In genomic region chr19:42275103-42275502, GRCh38 we compare ENCODE assay signal across 12 cellular contexts. TPM values are rescaled to one million over a fixed set of nuclear protein-coding genes. Genes with fewer than 3 reads are reported as not detected.
A peak's percentile ranks its signal among the peaks of the same experiment; 100 is the strongest.
DNase-seq lines count a peak whose midpoint lies in the region; ATAC-seq, FAIRE-seq and TF ChIP-seq lines count a peak whose summit lies in the region.
"Had no signal": no experiment of that assay in that cellular context is flagged by ENCODE, and none has a peak within 500 bp of the region (broad histone marks: within the 10 kb centered on the region; RNA-seq: fewer than 3 reads in every experiment).

No MANE protein-coding gene starts in this region.

- WGBS in K562 (ENCODE audit: insufficient coverage, low coverage, missing lambda C conversion rate) = 73% methylated on average over 7 of the region's 7 CpGs

- 0 out of 2 replicates have a peak, but pooled peaks have one; percentile 24 for TF ChIP-seq POLR2A in K562 (conservative IDR thresholded peaks at IDR 0.05)

- ATAC-seq in K562 (no peak), GM19023 (IDR thresholded peaks at IDR 0.05; ENCODE audit: unreplicated experiment) (no peak)
- ATAC-seq: A549, heart right ventricle had no signal

- no peak overlapping the region for H3K4me2 ChIP-seq in K562 (ENCODE audit: insufficient read depth, low read length)
- H3K4me2 ChIP-seq: A549 had no signal

- H3K9me3 ChIP-seq in K562 (replicated peaks; ENCODE audit: control insufficient read depth, insufficient read depth, low read depth, low read length) = no peaks in the 10 kb centered on the region
- H3K9me3 ChIP-seq: A549, heart right ventricle had no signal

- POLR2A ChIA-PET in K562 (lab: Yijun Ruan, JAX) = interaction anchor here (0.8 to 1.3 kb wide), 2 partner anchors 9 to 20 kb away, joined by 3 to 4 read pairs; no protein-coding TSS in a partner anchor

- no peak overlapping the region for H2AFZ ChIP-seq in K562 (ENCODE audit: low read depth, low read length)

- no peak for DNase-seq in T-helper 2 cell treated with Interferon-gamma antibody and Interleukin-4, amounts not matched to agents 5 μg/mL and 100 μg/mL, for 36 hours (ENCODE audit: low spot score)
- DNase-seq in T-helper 2 cell = no peak
- no peak for DNase-seq in K562 (ENCODE audit: extremely low read depth in 1 of 4, low spot score in 3 of 4)
- no peak for DNase-seq in osteocyte (ENCODE audit: extremely low spot score, unreplicated experiment)
- DNase-seq in GM13976 (ENCODE audit: low spot score) = no peak
- DNase-seq: dermis blood vessel endothelial cell, NCI-H187 treated with DMSO at 0.1 percent for 48 hours, small intestine, T1000 had no signal

- H3K27ac Mint-ChIP-seq in T-helper 2 cell treated with Interferon-gamma antibody and Interleukin-4, amounts not matched to agents 5 μg/mL and 100 μg/mL, for 36 hours = peak overlapping the region; percentile 58
- H3K27ac Mint-ChIP-seq in osteocyte (ENCODE audit: unreplicated experiment) = peak overlapping the region; percentile 82

- H3K9me3 Mint-ChIP-seq in T-helper 2 cell treated with Interferon-gamma antibody and Interleukin-4, amounts not matched to agents 5 μg/mL and 100 μg/mL, for 36 hours = no peaks in the 10 kb centered on the region
- no peaks in the 10 kb centered on the region for H3K9me3 Mint-ChIP-seq in osteocyte (ENCODE audit: unreplicated experiment)

- FAIRE-seq in K562 (lab: Jason Lieb, UNC) = no peak
- FAIRE-seq: small intestine had no signal

- H3K27me3 Mint-ChIP-seq in T-helper 2 cell treated with Interferon-gamma antibody and Interleukin-4, amounts not matched to agents 5 μg/mL and 100 μg/mL, for 36 hours (ENCODE audit: low read depth) = no peaks in the 10 kb centered on the region
- no peaks in the 10 kb centered on the region for H3K27me3 Mint-ChIP-seq in osteocyte (ENCODE audit: unreplicated experiment)

- CTCF ChIA-PET in K562 (lab: Yijun Ruan, JAX; ENCODE audit: low intra/inter-chr PET ratio) = no interaction called here

- H3K4me3 ChIP-seq in K562 = no peak overlapping the region
- H3K4me3 ChIP-seq: A549, heart right ventricle had no signal

- H4K20me1 ChIP-seq in K562 (replicated peaks; ENCODE audit: control insufficient read depth, insufficient read depth, low read length) = no peaks in the 10 kb centered on the region

- H3K27me3 ChIP-seq in K562 (ENCODE audit: control insufficient read depth in 2 of 2, insufficient read depth in 2 of 2, low read length in 2 of 2) = no peaks in the 10 kb centered on the region
- H3K27me3 ChIP-seq: heart right ventricle had no signal

- H3K36me3 ChIP-seq in K562 (ENCODE audit: control insufficient read depth, insufficient read depth, low read length) = peaks cover 59% of the 10 kb centered on the region

- H3K4me1 ChIP-seq in K562 (replicated peaks in 1 of 2; ENCODE audit: control insufficient read depth in 2 of 2, insufficient read depth in 2 of 2, low read length in 2 of 2) = peaks cover 21 to 60% of the 10 kb centered on the region in 2 experiments

- no TSS peak for BruUV-seq in K562 (replicated peaks; lab: Mats Ljungman, UMichigan)

- no peak for TF ChIP-seq CTCF in K562 (IDR thresholded peaks at IDR 0.05 in 2 of 3, conservative IDR thresholded peaks at IDR 0.05 in 1 of 3; ENCODE audit: insufficient read depth in 2 of 3, low read depth in 1 of 3, low read length in 3 of 3)
- no peak for TF ChIP-seq CTCF in osteocyte (IDR thresholded peaks at IDR 0.05)
- no peak for TF ChIP-seq CTCF in GM13976 (IDR thresholded peaks at IDR 0.05; ENCODE audit: borderline replicate concordance, control extremely low read depth, extremely low read depth, insufficient read depth, missing control alignments)

- H3K4me3 Mint-ChIP-seq in T-helper 2 cell treated with Interferon-gamma antibody and Interleukin-4, amounts not matched to agents 5 μg/mL and 100 μg/mL, for 36 hours = peak overlapping the region; percentile 12
- no peak overlapping the region for H3K4me3 Mint-ChIP-seq in osteocyte (ENCODE audit: unreplicated experiment)

- peak overlapping the region in 1 of 2 experiments; percentile 82; a peak in 2 of 4 replicates for H3K9ac ChIP-seq in K562 (ENCODE audit: insufficient read depth in 1 of 2, low read depth in 2 of 2, low read length in 2 of 2)

- peaks cover 49% of the 10 kb centered on the region for H3K4me1 Mint-ChIP-seq in T-helper 2 cell treated with Interferon-gamma antibody and Interleukin-4, amounts not matched to agents 5 μg/mL and 100 μg/mL, for 36 hours (ENCODE audit: low read depth)
- peaks cover 65% of the 10 kb centered on the region for H3K4me1 Mint-ChIP-seq in osteocyte (ENCODE audit: unreplicated experiment)

- no peak for TF ChIP-seq RAD21 in K562 (CRISPR knock-in tag; conservative IDR thresholded peaks at IDR 0.05 in 1 of 2, IDR thresholded peaks at IDR 0.05 in 1 of 2)

- H3K79me2 ChIP-seq in K562 (ENCODE audit: control insufficient read depth, insufficient read depth, low read length) = peaks cover 40% of the 10 kb centered on the region

- H3K27ac ChIP-seq in K562 (ENCODE audit: extremely low read depth, low read depth, low read length) = no peak overlapping the region

- no peak for TF ChIP-seq EP300 in K562 (IDR thresholded peaks at IDR 0.05; ENCODE audit: low read length)

- H3K9me1 ChIP-seq in K562 (ENCODE audit: control insufficient read depth, insufficient read depth, low read length) = no peaks in the 10 kb centered on the region

- peaks cover 28% of the 10 kb centered on the region for H3K36me3 Mint-ChIP-seq in T-helper 2 cell treated with Interferon-gamma antibody and Interleukin-4, amounts not matched to agents 5 μg/mL and 100 μg/mL, for 36 hours (ENCODE audit: low read depth)
- H3K36me3 Mint-ChIP-seq in osteocyte (ENCODE audit: unreplicated experiment) = peaks cover 18% of the 10 kb centered on the region

- intact Hi-C loops in K562 (cut with micrococcal nuclease) = no loop called here

- in situ Hi-C loops in K562 (cut with MboI) = no loop called here
- in situ Hi-C loops in GM13976 (cut with MboI; ENCODE audit: low sequenced_read_pairs, unreplicated experiment) = no loop called here

RNA-seq across cellular contexts. Expression of gene CIC, which starts 6.1 kb away (rescaled TPM):
- total RNA-seq in K562 (2011; cell fraction: chromatin; rRNA removed; ENCODE audit: low replicate concordance) = 24.1 and 86.8 TPM in 2 replicates
- total RNA-seq in K562 (2011; cell fraction: nucleolus; rRNA removed) = 64.6 and 65.9 TPM in 2 replicates
- 39.3 and 41.3 TPM in 2 replicates for total RNA-seq in K562 (2011; cell fraction: nucleoplasm; rRNA removed)
- total RNA-seq in K562 (2014; rRNA removed) (13.6 and 13.7 TPM in 2 replicates), K562 (2014; rRNA removed; fragmentation: Illumina TruSeq; extraction: Trizol) (1.5 and 2.2 TPM in 2 replicates), K562 (2015; rRNA removed; fragmentation: Illumina TruSeq; extraction: Trizol) (8.6 and 8.7 TPM in 2 replicates), K562 (2021) (37.6 and 44.7 TPM in 2 replicates), osteocyte (115 and 122 TPM in 2 replicates)
- polyA plus RNA-seq in K562 (2011; rRNA removed) (3.0 and 5.8 TPM in 2 replicates), K562 (2014; fragmentation: Illumina TruSeq; extraction: Trizol) (12.0 and 21.5 TPM in 2 replicates), K562 (2014; fragmentation: Nextera tagmentation; extraction: Ambion mirVana) (under 1 TPM; 0.07 to 0.13 TPM), K562 (2014; rRNA removed) (18.9 and 19.9 TPM in 2 replicates)
- polyA plus RNA-seq in K562 (2011; cell fraction: cytosol; rRNA removed) = 4.3 and 10.0 TPM in 2 replicates
- polyA plus RNA-seq in K562 (2011; cell fraction: nucleus; rRNA removed) = 37.3 and 64.7 TPM in 2 replicates
- 24.4 and 27.9 TPM in 2 replicates for polyA plus RNA-seq in K562 (2012)
- 1.8 and 2.4 TPM in 2 replicates for polyA minus RNA-seq in K562 (2011; rRNA and poly(A)+ RNA removed)
- 12.8 and 21.3 TPM in 2 replicates for polyA minus RNA-seq in K562 (2011; cell fraction: cytosol; rRNA and poly(A)+ RNA removed)
- 14.4 and 16.6 TPM in 2 replicates for polyA minus RNA-seq in K562 (2011; cell fraction: nucleus; rRNA and poly(A)+ RNA removed)

RNA-seq across cellular contexts. Expression of gene ERF, which starts 20.2 kb away (rescaled TPM):
- total RNA-seq in K562 (2011; cell fraction: chromatin; rRNA removed; ENCODE audit: low replicate concordance) = 105 and 266 TPM in 2 replicates
- total RNA-seq in K562 (2011; cell fraction: nucleolus; rRNA removed) = 150 and 152 TPM in 2 replicates
- total RNA-seq in K562 (2011; cell fraction: nucleoplasm; rRNA removed) = 89.4 and 93.6 TPM in 2 replicates
- total RNA-seq in K562 (2014; rRNA removed) (27.1 and 29.8 TPM in 2 replicates), K562 (2014; rRNA removed; fragmentation: Illumina TruSeq; extraction: Trizol) (19.0 and 20.0 TPM in 2 replicates), K562 (2015; rRNA removed; fragmentation: Illumina TruSeq; extraction: Trizol) (26.5 and 30.0 TPM in 2 replicates), K562 (2021) (72.7 and 75.4 TPM in 2 replicates), osteocyte (66.8 and 75.3 TPM in 2 replicates)
- polyA plus RNA-seq in K562 (2011; rRNA removed) (27.0 and 41.5 TPM in 2 replicates), K562 (2014; fragmentation: Illumina TruSeq; extraction: Trizol) (28.9 and 45.7 TPM in 2 replicates), K562 (2014; fragmentation: Nextera tagmentation; extraction: Ambion mirVana) (under 1 TPM; 0.03 to 0.13 TPM), K562 (2014; rRNA removed) (54.9 and 62.2 TPM in 2 replicates)
- polyA plus RNA-seq in K562 (2011; cell fraction: cytosol; rRNA removed) = 33.1 and 53.6 TPM in 2 replicates
- 142 and 197 TPM in 2 replicates for polyA plus RNA-seq in K562 (2011; cell fraction: nucleus; rRNA removed)
- 34.3 and 44.0 TPM in 2 replicates for polyA plus RNA-seq in K562 (2012)
- polyA minus RNA-seq in K562 (2011; rRNA and poly(A)+ RNA removed) = 16.2 and 21.5 TPM in 2 replicates
- polyA minus RNA-seq in K562 (2011; cell fraction: cytosol; rRNA and poly(A)+ RNA removed) = 31.7 and 33.0 TPM in 2 replicates
- 30.3 and 43.7 TPM in 2 replicates for polyA minus RNA-seq in K562 (2011; cell fraction: nucleus; rRNA and poly(A)+ RNA removed)

RNA-seq across cellular contexts. Expression of gene PRR19, which starts 26.8 kb away (rescaled TPM):
- total RNA-seq in K562 (2011; cell fraction: chromatin; rRNA removed; ENCODE audit: low replicate concordance) = 0.30 and 0.67 TPM in 2 replicates
- total RNA-seq in K562 (2011; cell fraction: nucleolus; rRNA removed) = 0.39 and 0.83 TPM in 2 replicates
- 0.76 and 0.81 TPM in 2 replicates for total RNA-seq in K562 (2011; cell fraction: nucleoplasm; rRNA removed)
- total RNA-seq in K562 (2014; rRNA removed) (0.54 and 1.1 TPM in 2 replicates), K562 (2014; rRNA removed; fragmentation: Illumina TruSeq; extraction: Trizol) (0.11 and 0.32 TPM in 2 replicates), K562 (2015; rRNA removed; fragmentation: Illumina TruSeq; extraction: Trizol) (0.94 and 1.1 TPM in 2 replicates), K562 (2021) (1.6 and 1.8 TPM in 2 replicates), osteocyte (2.0 and 2.2 TPM in 2 replicates)
- polyA plus RNA-seq in K562 (2011; rRNA removed) (0.24 and 0.34 TPM in 2 replicates), K562 (2014; fragmentation: Illumina TruSeq; extraction: Trizol) (1.0 and 1.9 TPM in 2 replicates), K562 (2014; fragmentation: Nextera tagmentation; extraction: Ambion mirVana) (under 1 TPM; 0.10 to 0.18 TPM), K562 (2014; rRNA removed) (0.73 and 1.6 TPM in 2 replicates)
- 0.41 and 2.0 TPM in 2 replicates for polyA plus RNA-seq in K562 (2011; cell fraction: cytosol; rRNA removed)
- 0.21 and 0.77 TPM in 2 replicates for polyA plus RNA-seq in K562 (2011; cell fraction: nucleus; rRNA removed)
- 1.4 and 1.7 TPM in 2 replicates for polyA plus RNA-seq in K562 (2012)
- polyA minus RNA-seq in K562 (2011; rRNA and poly(A)+ RNA removed) = 0.15 and 0.32 TPM in 2 replicates
- 1.2 TPM in 1 of 2 replicates, not detected in the other for polyA minus RNA-seq in K562 (2011; cell fraction: cytosol; rRNA and poly(A)+ RNA removed)
- polyA minus RNA-seq in K562 (2011; cell fraction: nucleus; rRNA and poly(A)+ RNA removed) = 0.40 TPM in 1 of 2 replicates, not detected in the other

RNA-seq across cellular contexts. Expression of gene PAFAH1B3, which starts 27.3 kb away (rescaled TPM):
- 3.9 and 24.8 TPM in 2 replicates for total RNA-seq in K562 (2011; cell fraction: chromatin; rRNA removed; ENCODE audit: low replicate concordance)
- 45.0 and 47.0 TPM in 2 replicates for total RNA-seq in K562 (2011; cell fraction: nucleolus; rRNA removed)
- 16.6 and 17.6 TPM in 2 replicates for total RNA-seq in K562 (2011; cell fraction: nucleoplasm; rRNA removed)
- total RNA-seq in K562 (2014; rRNA removed) (114 and 146 TPM in 2 replicates), K562 (2014; rRNA removed; fragmentation: Illumina TruSeq; extraction: Trizol) (28.7 and 48.0 TPM in 2 replicates), K562 (2015; rRNA removed; fragmentation: Illumina TruSeq; extraction: Trizol) (78.9 and 81.0 TPM in 2 replicates), K562 (2021) (130 and 138 TPM in 2 replicates), osteocyte (44.4 and 47.2 TPM in 2 replicates)
- polyA plus RNA-seq in K562 (2011; rRNA removed) (27.5 and 40.8 TPM in 2 replicates), K562 (2014; fragmentation: Illumina TruSeq; extraction: Trizol) (96.7 and 113 TPM in 2 replicates), K562 (2014; fragmentation: Nextera tagmentation; extraction: Ambion mirVana) (10 to 100 TPM; 10.5 to 23.5 TPM), K562 (2014; rRNA removed) (79.6 and 80.6 TPM in 2 replicates)
- polyA plus RNA-seq in K562 (2011; cell fraction: cytosol; rRNA removed) = 71.5 and 165 TPM in 2 replicates
- polyA plus RNA-seq in K562 (2011; cell fraction: nucleus; rRNA removed) = 47.4 and 73.9 TPM in 2 replicates
- 83.4 and 102 TPM in 2 replicates for polyA plus RNA-seq in K562 (2012)
- 20.7 and 34.8 TPM in 2 replicates for polyA minus RNA-seq in K562 (2011; rRNA and poly(A)+ RNA removed)
- polyA minus RNA-seq in K562 (2011; cell fraction: cytosol; rRNA and poly(A)+ RNA removed) = 70.3 and 71.1 TPM in 2 replicates
- polyA minus RNA-seq in K562 (2011; cell fraction: nucleus; rRNA and poly(A)+ RNA removed) = 16.8 and 18.9 TPM in 2 replicates

RNA-seq across cellular contexts. Expression of gene GSK3A, which starts 32.7 kb away (rescaled TPM):
- 22.4 and 48.7 TPM in 2 replicates for total RNA-seq in K562 (2011; cell fraction: chromatin; rRNA removed; ENCODE audit: low replicate concordance)
- 25.8 and 28.0 TPM in 2 replicates for total RNA-seq in K562 (2011; cell fraction: nucleolus; rRNA removed)
- 24.6 and 32.8 TPM in 2 replicates for total RNA-seq in K562 (2011; cell fraction: nucleoplasm; rRNA removed)
- total RNA-seq in K562 (2014; rRNA removed) (22.7 and 25.2 TPM in 2 replicates), K562 (2014; rRNA removed; fragmentation: Illumina TruSeq; extraction: Trizol) (16.6 and 21.4 TPM in 2 replicates), K562 (2015; rRNA removed; fragmentation: Illumina TruSeq; extraction: Trizol) (31.4 and 33.3 TPM in 2 replicates), K562 (2021) (54.9 and 56.0 TPM in 2 replicates), osteocyte (45.4 and 52.3 TPM in 2 replicates)
- polyA plus RNA-seq in K562 (2011; rRNA removed) (49.3 and 61.9 TPM in 2 replicates), K562 (2014; fragmentation: Illumina TruSeq; extraction: Trizol) (90.0 and 90.7 TPM in 2 replicates), K562 (2014; fragmentation: Nextera tagmentation; extraction: Ambion mirVana) (under 1 TPM; 0.62 to 0.89 TPM), K562 (2014; rRNA removed) (54.2 and 55.4 TPM in 2 replicates)
- polyA plus RNA-seq in K562 (2011; cell fraction: cytosol; rRNA removed) = 72.0 and 94.0 TPM in 2 replicates
- polyA plus RNA-seq in K562 (2011; cell fraction: nucleus; rRNA removed) = 46.6 and 64.9 TPM in 2 replicates
- 48.3 and 56.6 TPM in 2 replicates for polyA plus RNA-seq in K562 (2012)
- 18.3 and 32.8 TPM in 2 replicates for polyA minus RNA-seq in K562 (2011; rRNA and poly(A)+ RNA removed)
- polyA minus RNA-seq in K562 (2011; cell fraction: cytosol; rRNA and poly(A)+ RNA removed) = 31.4 and 33.4 TPM in 2 replicates
- polyA minus RNA-seq in K562 (2011; cell fraction: nucleus; rRNA and poly(A)+ RNA removed) = 7.9 and 9.6 TPM in 2 replicates
